ENCODE assay signal across 21 cellular contexts in genomic region chr11:121323208-121323607, GRCh38. TPM values are rescaled to one million over a fixed set of nuclear protein-coding genes. Genes with fewer than 3 reads are reported as not detected.
DNase-seq lines count a peak whose midpoint lies in the region; ATAC-seq and TF ChIP-seq lines count a peak whose summit lies in the region.
"Had no signal": no experiment of that assay in that cellular context is flagged by ENCODE, and none has a peak within 500 bp of the region (broad histone marks: within the 10 kb centered on the region; RNA-seq: fewer than 3 reads in every experiment).

No MANE protein-coding gene starts in this region.

- H3K23me2 ChIP-seq in H9 (ENCODE audit: insufficient read length, low read depth, low read length, poor library complexity, severe bottlenecking), result no peaks in the 10 kb centered on the region

- peaks cover 25 to 28% of the 10 kb centered on the region in 2 experiments for H3K4me1 Mint-ChIP-seq in H9
- peaks cover 25% of the 10 kb centered on the region for H3K4me1 Mint-ChIP-seq in brain

- H4K20me1 ChIP-seq in H9 (ENCODE audit: control insufficient read depth, insufficient read depth, insufficient read length), result no peaks in the 10 kb centered on the region

- TF ChIP-seq CTCF in AG10803 (conservative IDR thresholded peaks at IDR 0.05; ENCODE audit: low read length) (peak; percentile 18; the same call in 1 of the 2 replicates), H9 (conservative IDR thresholded peaks at IDR 0.05) (peak; percentile 51), brain (conservative IDR thresholded peaks at IDR 0.05) (peak; percentile 20 to 53)

- no peak overlapping the region for H3K4me3 ChIP-seq in AG10803 (ENCODE audit: low read length)
- H3K4me3 ChIP-seq: ascending aorta, transverse colon had no signal

- no peaks in the 10 kb centered on the region for H3K9me3 Mint-ChIP-seq in H9
- peaks cover 0 to 2% (median 0%) of the 10 kb centered on the region in 5 experiments for H3K9me3 Mint-ChIP-seq in brain
- H3K9me3 Mint-ChIP-seq: activated naive CD4-positive, alpha-beta T cell treated with anti-CD3 and anti-CD28 coated beads, Interleukin-2, amount 10 ng/mL, durations not matched to agents 7 days and 5 days; CD8-positive, alpha-beta T cell had no signal

- H3K4ac ChIP-seq in H9 (ENCODE audit: low read depth, low read length), result no peak overlapping the region

- intact Hi-C loops in head of caudate nucleus (cut with DNase I), result loop anchor here (2.0 to 10.0 kb wide), 2 partner anchors 132 to 268 kb away; partner anchors contain the start of genes SORL1 and SORL1-AS1

- no peak overlapping the region for H3K9ac ChIP-seq in H9 (ENCODE audit: extremely low read depth, insufficient read length, low read length)

- no peak overlapping the region for H3K27ac ChIP-seq in H9 (ENCODE audit: insufficient read length, low read depth, low read length)
- H3K27ac ChIP-seq: ascending aorta, neutrophil, transverse colon had no signal

- no peak overlapping the region for H3K4me2 ChIP-seq in H9 (ENCODE audit: insufficient read depth, insufficient read length, low read length)

- no peak overlapping the region for H2AFZ ChIP-seq in H9 (ENCODE audit: low read length)

- DNase-seq in AG10803 (ENCODE audit: low read depth), result no peak
- no peak for DNase-seq in H9
- peak; percentile 45 for DNase-seq in medulla oblongata (ENCODE audit: extremely low spot score)
- no peak for DNase-seq in HUDEP-2 (lab: John Stamatoyannopoulos, UW; ENCODE audit: unreplicated experiment in 76 of 76)
- DNase-seq in head of caudate nucleus, result no peak
- DNase-seq: ACHN; activated naive CD4-positive, alpha-beta T cell treated with anti-CD3 and anti-CD28 coated beads, Interleukin-2, amount 10 ng/mL, durations not matched to agents 7 days and 5 days; activated T-cell treated with anti-CD3 and anti-CD28 coated beads, Interleukin-2, amount 50 U/mL, for 1 hour; CD8-positive, alpha-beta T cell; foreskin melanocyte; left cardiac atrium; NCI-H1436; right cardiac atrium; stimulated activated naive CD4-positive, alpha-beta T cell; T-helper 1 cell; transverse colon had no signal

- no peak overlapping the region for H3K23ac ChIP-seq in H9 (ENCODE audit: insufficient read length, low read depth, low read length)

- no peak overlapping the region for H4K91ac ChIP-seq in H9 (ENCODE audit: insufficient read length, low read depth, low read length)

- no peak overlapping the region for H2BK12ac ChIP-seq in H9 (ENCODE audit: insufficient read length, low read depth, low read length)

- H3K27ac Mint-ChIP-seq in H9 (peak overlapping the region in 1 of 3 experiments; percentile 55; a peak in 1 of 7 replicates), brain (peak overlapping the region in 3 of 5 experiments; percentile 4 to 90 (median 86))
- H3K27ac Mint-ChIP-seq: activated naive CD4-positive, alpha-beta T cell treated with anti-CD3 and anti-CD28 coated beads, Interleukin-2, amount 10 ng/mL, durations not matched to agents 7 days and 5 days; CD8-positive, alpha-beta T cell had no signal

- no peak overlapping the region for H4K5ac ChIP-seq in H9 (ENCODE audit: insufficient read length, low read depth, low read length)

- no peak overlapping the region for H3T11ph ChIP-seq in H9 (ENCODE audit: low read length)

- no peak overlapping the region for H4K8ac ChIP-seq in H9 (replicated peaks; ENCODE audit: insufficient read length, low read depth, low read length)

- no peaks in the 10 kb centered on the region for H3K79me2 ChIP-seq in H9 (ENCODE audit: insufficient read depth, low read length)

- no peak overlapping the region for H3K4me3 Mint-ChIP-seq in H9
- H3K4me3 Mint-ChIP-seq in brain, result no peak overlapping the region
- H3K4me3 Mint-ChIP-seq: activated naive CD4-positive, alpha-beta T cell treated with anti-CD3 and anti-CD28 coated beads, Interleukin-2, amount 10 ng/mL, durations not matched to agents 7 days and 5 days; CD8-positive, alpha-beta T cell had no signal

- ATAC-seq in HG02610 (IDR thresholded peaks at IDR 0.05; ENCODE audit: unreplicated experiment) (no peak), GM18873 (IDR thresholded peaks at IDR 0.05; ENCODE audit: low FRiP score, unreplicated experiment) (no peak)
- ATAC-seq: CD8-positive, alpha-beta T cell; left cardiac atrium; right cardiac atrium had no signal

- no peak overlapping the region for H2AK5ac ChIP-seq in H9 (ENCODE audit: insufficient read length, low read length)

- no peaks in the 10 kb centered on the region for H3K4me1 ChIP-seq in H9 (ENCODE audit: insufficient read depth, low read length)
- H3K4me1 ChIP-seq: ascending aorta had no signal

- no peak overlapping the region for H2BK15ac ChIP-seq in H9 (ENCODE audit: low read depth, low read length)

- H3K56ac ChIP-seq in H9 (ENCODE audit: insufficient read length, low read depth, low read length), result no peak overlapping the region

- no CpG with 5 or more reads among the region's 5 CpGs for WGBS in H9 (ENCODE audit: extremely low coverage, insufficient read length, low lambda C conversion rate)

- H3K27me3 ChIP-seq in H9 (ENCODE audit: insufficient read depth, low read length), result no peaks in the 10 kb centered on the region
- H3K27me3 ChIP-seq: ascending aorta, neutrophil, transverse colon had no signal

- H3K9me3 ChIP-seq in H9 (ENCODE audit: control insufficient read depth, low read depth, low read length), result no peaks in the 10 kb centered on the region
- H3K9me3 ChIP-seq: ascending aorta, neutrophil, transverse colon had no signal

- H3K36me3 Mint-ChIP-seq in H9 (ENCODE audit: insufficient read depth in 1 of 3, low read depth in 3 of 3) (no peaks in the 10 kb centered on the region), brain (no peaks in the 10 kb centered on the region)
- H3K36me3 Mint-ChIP-seq: CD8-positive, alpha-beta T cell had no signal

- no peak overlapping the region for H3K18ac ChIP-seq in H9 (ENCODE audit: insufficient read length, low read depth, low read length)

- H3K14ac ChIP-seq in H9 (ENCODE audit: insufficient read depth, low read length), result no peak overlapping the region

- H3K27me3 Mint-ChIP-seq in H9 (ENCODE audit: low read depth) (no peaks in the 10 kb centered on the region), brain (peaks cover 2% of the 10 kb centered on the region)
- H3K27me3 Mint-ChIP-seq: activated naive CD4-positive, alpha-beta T cell treated with anti-CD3 and anti-CD28 coated beads, Interleukin-2, amount 10 ng/mL, durations not matched to agents 7 days and 5 days had no signal

- no peak overlapping the region for H2BK5ac ChIP-seq in H9 (ENCODE audit: insufficient read length, low read length)

- H3K79me1 ChIP-seq in H9 (ENCODE audit: insufficient read depth, low read depth, low read length, poor library complexity, severe bottlenecking), result no peaks in the 10 kb centered on the region

- no peak overlapping the region for H2BK20ac ChIP-seq in H9 (ENCODE audit: low read depth, low read length, poor library complexity, severe bottlenecking)

- no peak overlapping the region for H2BK120ac ChIP-seq in H9 (ENCODE audit: low read depth, low read length, poor library complexity, severe bottlenecking)

RNA-seq across cellular contexts. Expression of gene SC5D, which starts 30.6 kb away (rescaled TPM):
- total RNA-seq in H9 (2021), result 90.4 and 92.0 TPM in 2 replicates
- polyA plus RNA-seq in brain (ENCODE audit: insufficient read depth, low read depth, low replicate concordance), result 23.2 TPM
